In the genomic region with DNA sequence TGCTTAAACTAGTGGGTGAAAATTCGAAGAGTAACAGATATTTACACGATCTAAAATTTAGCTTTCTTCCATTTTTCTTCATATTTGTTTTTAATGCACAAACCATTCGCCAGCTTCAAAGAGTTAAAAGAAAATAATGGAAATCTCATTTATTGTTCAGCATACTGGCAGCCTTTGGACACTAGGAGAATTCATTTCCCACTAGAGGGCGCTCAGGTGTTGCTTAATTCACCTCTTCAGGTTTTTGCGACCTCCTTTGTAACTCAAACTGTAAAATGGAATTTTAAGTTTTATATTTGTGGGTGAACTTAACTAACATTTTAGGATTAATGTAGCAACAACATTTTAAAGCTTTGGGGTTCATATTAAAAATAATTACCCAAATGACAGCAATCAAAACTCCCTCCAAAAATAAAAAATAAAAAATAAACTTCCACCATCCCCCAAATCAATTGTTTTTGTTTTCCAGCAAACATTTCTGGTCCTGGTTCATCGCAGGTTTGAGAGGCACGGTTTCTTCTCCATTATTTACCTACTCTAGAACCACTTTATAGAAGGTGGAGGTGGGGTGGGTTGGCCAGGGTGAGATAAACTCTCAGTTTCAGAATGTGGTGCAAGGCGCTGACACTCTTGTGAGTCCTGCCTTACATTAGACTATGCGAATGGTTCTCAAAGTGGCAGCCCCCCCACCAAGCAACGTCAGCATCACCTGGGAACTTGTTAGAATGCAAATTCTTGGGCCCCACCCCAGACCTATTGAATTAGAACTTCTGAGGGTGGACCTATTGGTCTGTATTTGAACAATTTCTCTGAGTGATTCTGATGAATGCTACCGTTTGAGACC, we compare ENCODE assay signal across 9 cellular contexts. TPM values are rescaled to one million over a fixed set of nuclear protein-coding genes. Genes with fewer than 3 reads are reported as not detected.
A peak's percentile ranks its signal among the peaks of the same experiment; 100 is the strongest.
DNase-seq lines count a peak whose midpoint lies in the region; ATAC-seq, FAIRE-seq and TF ChIP-seq lines count a peak whose summit lies in the region.
"Had no signal": no experiment of that assay in that cellular context is flagged by ENCODE, and none has a peak within 500 bp of the region (broad histone marks: within the 10 kb centered on the region; RNA-seq: fewer than 3 reads in every experiment).

No MANE protein-coding gene starts in this region.

- DNase-seq in GM23338 (ENCODE audit: low spot score) (peak; percentile 93), NCI-H1417 treated with DMSO at 0.1 percent for 48 hours (lab: John Stamatoyannopoulos, UW) (peak; percentile 78), SW 1271 (lab: John Stamatoyannopoulos, UW) (peak; percentile 11 to 60), dermis microvascular lymphatic vessel endothelial cell (ENCODE audit: low read depth in 2 of 2) (peak; percentile 63 to 79), memory B cell (ENCODE audit: low spot score in 2 of 2) (peak; percentile 41 to 46), suprapubic skin (ENCODE audit: low spot score in 2 of 2) (no peak)

- peak overlapping the region; percentile 29; the same call in 1 of the 2 replicates for H2AFZ ChIP-seq in GM23338

- H3K4me3 Mint-ChIP-seq in GM23338: no peak overlapping the region
- H3K4me3 Mint-ChIP-seq in memory B cell: no peak overlapping the region
- H3K4me3 Mint-ChIP-seq: central memory CD8-positive, alpha-beta T cell had no signal

- H3K27ac ChIP-seq in GM23338 (ENCODE audit: low read depth) (no peak overlapping the region), suprapubic skin (no peak overlapping the region)

- peak overlapping the region; percentile 62; the same call in 1 of the 2 replicates for H3K27ac Mint-ChIP-seq in GM23338
- H3K27ac Mint-ChIP-seq in memory B cell: no peak overlapping the region

- H3K27me3 ChIP-seq in GM23338 (ENCODE audit: insufficient read depth) (no peaks in the 10 kb centered on the region), suprapubic skin (no peaks in the 10 kb centered on the region)

- no peaks in the 10 kb centered on the region for H3K9me3 ChIP-seq in suprapubic skin

- H3K9me2 ChIP-seq in GM23338 (ENCODE audit: insufficient read depth): no peaks in the 10 kb centered on the region

- no peak for TF ChIP-seq POLR2A in suprapubic skin (IDR thresholded peaks at IDR 0.05)

- H3K4me2 ChIP-seq in GM23338: peak overlapping the region; percentile 29

- WGBS in suprapubic skin: 23% methylated on average over 10 of the region's 11 CpGs

- H3K79me2 ChIP-seq in GM23338 (replicated peaks; ENCODE audit: insufficient read depth): no peaks in the 10 kb centered on the region

- no peaks in the 10 kb centered on the region for H3K9me3 Mint-ChIP-seq in GM23338
- no peaks in the 10 kb centered on the region for H3K9me3 Mint-ChIP-seq in memory B cell
- H3K9me3 Mint-ChIP-seq: central memory CD8-positive, alpha-beta T cell had no signal

- H3K4me3 ChIP-seq in GM23338 (no peak overlapping the region), suprapubic skin (no peak overlapping the region)

- no peaks in the 10 kb centered on the region for H3K36me3 ChIP-seq in GM23338 (ENCODE audit: insufficient read depth)
- no peaks in the 10 kb centered on the region for H3K36me3 ChIP-seq in suprapubic skin

- no peaks in the 10 kb centered on the region for H3K36me3 Mint-ChIP-seq in GM23338 (ENCODE audit: low read depth)
- H3K36me3 Mint-ChIP-seq in memory B cell: no peaks in the 10 kb centered on the region

- TF ChIP-seq EP300 in suprapubic skin (IDR thresholded peaks at IDR 0.05): no peak

- peak; percentile 81 to 98 for TF ChIP-seq CTCF in GM23338 (conservative IDR thresholded peaks at IDR 0.05; ENCODE audit: low read depth in 2 of 2)
- peak; percentile 64 to 66 for TF ChIP-seq CTCF in suprapubic skin (IDR thresholded peaks at IDR 0.05)

- H3K4me1 Mint-ChIP-seq in GM23338 (peaks cover 23% of the 10 kb centered on the region), memory B cell (peaks cover under 1% of the 10 kb centered on the region)
- H3K4me1 Mint-ChIP-seq: central memory CD8-positive, alpha-beta T cell had no signal

- H4K20me1 ChIP-seq in GM23338 (replicated peaks; ENCODE audit: insufficient read depth): no peaks in the 10 kb centered on the region

- H3K27me3 Mint-ChIP-seq in GM23338 (ENCODE audit: insufficient read depth, low read depth, poor library complexity) (peaks cover 2% of the 10 kb centered on the region), memory B cell (peaks cover 11% of the 10 kb centered on the region)

- FAIRE-seq in G401.6 (lab: Jason Lieb, UNC): peak; percentile 93

- H3K4me1 ChIP-seq in GM23338 (ENCODE audit: insufficient read depth): peaks cover 17% of the 10 kb centered on the region
- H3K4me1 ChIP-seq in suprapubic skin: no peaks in the 10 kb centered on the region

- no peaks in the 10 kb centered on the region for H3F3A ChIP-seq in GM23338 (replicated peaks; ENCODE audit: low read depth)

- ATAC-seq in GM23338: peak; percentile 88
- ATAC-seq in memory B cell (ENCODE audit: low read depth): peak; percentile 50
- ATAC-seq in HG03108 (IDR thresholded peaks at IDR 0.05; ENCODE audit: unreplicated experiment): no peak

TF ChIP-seq in GM23338, 12 proteins besides CTCF, POLR2A, EP300 and RAD21:
- TF ChIP-seq CREB1 (CRISPR knock-in tag; IDR thresholded peaks at IDR 0.05; ENCODE audit: low read depth) (0 out of 2 replicates have a peak, but pooled peaks have one; percentile 42), NANOG (IDR thresholded peaks at IDR 0.05; ENCODE audit: borderline replicate concordance) (no peak), POLR2AphosphoS5 (IDR thresholded peaks at IDR 0.05; ENCODE audit: low read depth) (no peak)

RNA-seq across cellular contexts. Expression of gene PNPT1, which starts 24.7 kb away (rescaled TPM):
- 34.6 and 41.2 TPM in 2 replicates for total RNA-seq in GM23338 (2014; rRNA removed; shearing (Covaris generic))
- polyA plus RNA-seq in GM23338 (2016; fragmentation: Nextera tagmentation; extraction: Ambion mirVana): 21.4 and 31.1 TPM in 2 replicates
- total RNA-seq in dermis microvascular lymphatic vessel endothelial cell (16.0 and 16.2 TPM in 2 replicates), suprapubic skin (10 to 100 TPM in 3 of 4 donors, 1 to 10 TPM in 1; 8.4 to 12.4 (median 10.9) TPM)

Comparison
In these comparisons a context has a peak if more than half of its experiments do, and no peak if none do; other contexts are left out.
1. DNase-seq: peak in GM23338 (single experiment), NCI-H1417 treated with DMSO at 0.1 percent for 48 hours (single experiment), SW 1271 (2 of 2), dermis microvascular lymphatic vessel endothelial cell (2 of 2) and memory B cell (2 of 2); none in suprapubic skin (0 of 2).